Comparison of ENCODE assay signal across 1 cellular context in the genomic region with DNA sequence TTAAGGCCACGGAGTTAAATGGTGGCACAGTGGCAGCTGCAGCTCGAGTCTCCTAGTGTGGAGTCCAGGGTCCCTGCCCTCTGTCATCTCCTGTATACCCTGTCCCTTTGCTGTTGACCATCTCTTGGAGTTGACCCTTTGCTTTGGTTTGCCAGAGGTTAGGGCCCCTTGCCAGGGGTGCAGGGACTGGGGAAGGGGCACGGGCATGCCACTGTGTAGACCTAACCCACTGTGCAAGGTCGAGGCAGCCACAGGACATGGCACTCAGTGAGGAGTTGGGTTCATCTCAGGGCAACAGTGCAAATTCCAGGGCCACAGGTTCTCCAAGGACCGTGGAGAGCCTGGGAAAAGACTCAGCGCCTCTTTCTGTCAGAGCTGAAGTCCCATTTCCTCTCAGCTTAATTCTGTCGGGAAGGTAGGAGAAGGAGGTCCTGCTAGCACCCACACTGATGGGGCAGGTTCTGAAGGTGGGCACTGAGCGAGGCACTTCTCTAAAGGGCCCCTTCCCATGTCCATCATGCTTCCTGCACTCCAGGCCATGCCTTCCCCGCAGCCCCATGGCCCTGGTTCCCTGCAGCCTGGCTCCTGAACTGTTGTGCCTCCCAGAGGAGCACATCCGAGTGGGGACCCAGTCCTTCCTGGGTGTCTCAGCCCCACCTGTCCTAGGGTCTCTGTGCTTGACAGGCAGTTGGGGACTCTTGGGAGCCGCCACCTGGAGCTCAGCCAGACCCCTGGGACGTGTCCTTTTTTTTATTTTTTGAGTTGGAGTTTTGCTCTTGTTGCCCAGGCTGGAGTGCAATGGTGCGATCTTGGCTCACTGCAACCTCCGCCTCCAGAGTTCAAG.
TF ChIP-seq lines count a peak whose summit lies in the region.

No MANE protein-coding gene starts in this region.

TF ChIP-seq in HepG2, 621 proteins besides CTCF, POLR2A, EP300 and RAD21 (continued from another document):
- TF ChIP-seq, protein P1, sequence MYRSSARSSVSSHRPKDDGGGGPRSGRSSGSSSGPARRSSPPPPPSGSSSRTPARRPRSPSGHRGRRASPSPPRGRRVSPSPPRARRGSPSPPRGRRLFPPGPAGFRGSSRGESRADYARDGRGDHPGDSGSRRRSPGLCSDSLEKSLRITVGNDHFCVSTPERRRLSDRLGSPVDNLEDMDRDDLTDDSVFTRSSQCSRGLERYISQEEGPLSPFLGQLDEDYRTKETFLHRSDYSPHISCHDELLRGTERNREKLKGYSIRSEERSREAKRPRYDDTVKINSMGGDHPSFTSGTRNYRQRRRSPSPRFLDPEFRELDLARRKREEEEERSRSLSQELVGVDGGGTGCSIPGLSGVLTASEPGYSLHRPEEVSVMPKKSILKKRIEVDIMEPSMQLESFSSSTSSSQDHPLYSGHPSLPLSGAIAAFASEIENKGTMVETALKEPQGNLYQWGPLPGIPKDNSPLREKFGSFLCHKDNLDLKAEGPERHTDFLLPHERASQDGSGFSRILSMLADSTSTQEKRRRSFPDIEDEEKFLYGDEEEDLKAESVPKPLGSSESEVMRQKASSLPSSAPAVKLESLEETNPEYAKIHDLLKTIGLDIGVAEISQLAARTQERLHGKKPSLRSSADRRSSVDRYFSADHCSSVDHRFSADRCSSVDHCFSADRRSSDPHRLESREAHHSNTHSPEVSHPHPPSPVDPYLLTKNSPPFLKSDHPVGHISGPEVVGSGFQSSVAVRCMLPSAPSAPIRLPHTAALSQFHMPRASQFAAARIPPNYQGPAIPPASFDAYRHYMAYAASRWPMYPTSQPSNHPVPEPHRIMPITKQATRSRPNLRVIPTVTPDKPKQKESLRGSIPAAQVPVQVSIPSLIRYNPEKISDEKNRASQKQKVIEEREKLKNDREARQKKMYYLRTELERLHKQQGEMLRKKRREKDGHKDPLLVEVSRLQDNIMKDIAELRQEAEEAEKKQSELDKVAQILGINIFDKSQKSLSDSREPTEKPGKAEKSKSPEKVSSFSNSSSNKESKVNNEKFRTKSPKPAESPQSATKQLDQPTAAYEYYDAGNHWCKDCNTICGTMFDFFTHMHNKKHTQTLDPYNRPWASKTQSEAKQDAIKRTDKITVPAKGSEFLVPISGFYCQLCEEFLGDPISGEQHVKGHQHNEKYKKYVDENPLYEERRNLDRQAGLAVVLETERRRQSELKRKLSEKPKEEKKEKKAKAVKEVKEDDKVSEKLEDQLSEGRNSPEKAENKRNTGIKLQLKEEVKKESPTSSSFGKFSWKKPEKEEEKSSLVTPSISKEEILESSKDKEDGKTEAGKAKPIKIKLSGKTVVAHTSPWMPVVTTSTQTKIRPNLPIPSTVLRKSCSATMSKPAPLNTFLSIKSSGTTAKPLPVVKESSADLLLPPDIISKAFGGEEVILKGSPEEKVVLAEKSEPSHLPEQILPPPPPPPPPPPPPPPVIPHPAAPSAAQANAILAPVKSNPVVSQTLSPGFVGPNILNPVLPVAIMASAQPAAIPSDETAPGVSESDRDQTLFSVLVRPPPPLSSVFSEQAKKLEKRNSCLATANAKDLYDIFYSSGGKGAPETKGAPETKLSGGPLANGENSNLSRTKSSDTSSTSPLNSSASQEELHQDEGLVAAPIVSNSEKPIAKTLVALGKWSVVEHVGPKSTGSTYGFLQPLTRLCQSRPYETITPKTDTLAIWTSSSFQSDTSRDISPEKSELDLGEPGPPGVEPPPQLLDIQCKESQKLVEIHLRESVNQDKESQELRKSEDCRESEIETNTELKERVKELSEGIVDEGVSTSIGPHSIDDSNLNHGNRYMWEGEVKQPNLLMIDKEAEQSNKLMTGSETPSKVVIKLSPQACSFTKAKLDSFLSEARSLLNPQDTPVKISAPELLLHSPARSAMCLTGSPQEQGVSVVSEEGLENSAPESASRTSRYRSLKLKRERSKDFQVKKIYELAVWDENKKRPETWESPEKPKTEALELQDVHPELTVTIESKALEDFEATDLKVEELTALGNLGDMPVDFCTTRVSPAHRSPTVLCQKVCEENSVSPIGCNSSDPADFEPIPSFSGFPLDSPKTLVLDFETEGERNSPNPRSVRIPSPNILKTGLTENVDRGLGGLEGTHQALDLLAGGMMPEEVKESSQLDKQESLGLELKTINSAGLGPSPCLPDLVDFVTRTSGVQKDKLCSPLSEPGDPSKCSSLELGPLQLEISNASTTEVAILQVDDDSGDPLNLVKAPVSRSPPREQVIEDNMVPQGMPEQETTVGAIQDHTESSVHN (CRISPR knock-in tag; IDR thresholded peaks at IDR 0.05), result 0 out of 2 replicates have a peak, but pooled peaks have one; percentile 39
- TF ChIP-seq KMT2B (CRISPR knock-in tag; IDR thresholded peaks at IDR 0.05) (no peak), MLLT10 (CRISPR knock-in tag; IDR thresholded peaks at IDR 0.05) (no peak)
- TF ChIP-seq, protein P2, sequence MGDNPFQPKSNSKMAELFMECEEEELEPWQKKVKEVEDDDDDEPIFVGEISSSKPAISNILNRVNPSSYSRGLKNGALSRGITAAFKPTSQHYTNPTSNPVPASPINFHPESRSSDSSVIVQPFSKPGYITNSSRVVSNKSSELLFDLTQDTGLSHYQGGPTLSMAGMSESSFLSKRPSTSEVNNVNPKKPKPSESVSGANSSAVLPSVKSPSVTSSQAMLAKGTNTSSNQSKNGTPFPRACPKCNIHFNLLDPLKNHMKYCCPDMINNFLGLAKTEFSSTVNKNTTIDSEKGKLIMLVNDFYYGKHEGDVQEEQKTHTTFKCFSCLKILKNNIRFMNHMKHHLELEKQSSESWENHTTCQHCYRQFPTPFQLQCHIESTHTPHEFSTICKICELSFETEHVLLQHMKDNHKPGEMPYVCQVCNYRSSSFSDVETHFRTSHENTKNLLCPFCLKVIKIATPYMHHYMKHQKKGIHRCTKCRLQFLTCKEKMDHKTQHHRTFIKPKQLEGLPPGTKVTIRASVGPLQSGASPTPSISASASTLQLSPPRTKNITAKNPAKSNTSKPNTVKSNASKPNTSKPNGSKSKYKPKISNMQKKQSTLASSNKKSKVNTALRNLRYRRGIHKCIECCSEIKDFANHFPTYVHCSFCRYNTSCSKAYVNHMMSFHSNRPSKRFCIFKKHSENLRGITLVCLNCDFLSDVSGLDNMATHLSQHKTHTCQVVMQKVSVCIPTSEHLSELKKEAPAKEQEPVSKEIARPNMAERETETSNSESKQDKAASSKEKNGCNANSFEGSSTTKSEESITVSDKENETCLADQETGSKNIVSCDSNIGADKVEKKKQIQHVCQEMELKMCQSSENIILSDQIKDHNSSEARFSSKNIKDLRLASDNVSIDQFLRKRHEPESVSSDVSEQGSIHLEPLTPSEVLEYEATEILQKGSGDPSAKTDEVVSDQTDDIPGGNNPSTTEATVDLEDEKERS (CRISPR knock-in tag; IDR thresholded peaks at IDR 0.05), result 0 out of 2 replicates have a peak, but pooled peaks have one; percentile 42
- TF ChIP-seq, protein P3, sequence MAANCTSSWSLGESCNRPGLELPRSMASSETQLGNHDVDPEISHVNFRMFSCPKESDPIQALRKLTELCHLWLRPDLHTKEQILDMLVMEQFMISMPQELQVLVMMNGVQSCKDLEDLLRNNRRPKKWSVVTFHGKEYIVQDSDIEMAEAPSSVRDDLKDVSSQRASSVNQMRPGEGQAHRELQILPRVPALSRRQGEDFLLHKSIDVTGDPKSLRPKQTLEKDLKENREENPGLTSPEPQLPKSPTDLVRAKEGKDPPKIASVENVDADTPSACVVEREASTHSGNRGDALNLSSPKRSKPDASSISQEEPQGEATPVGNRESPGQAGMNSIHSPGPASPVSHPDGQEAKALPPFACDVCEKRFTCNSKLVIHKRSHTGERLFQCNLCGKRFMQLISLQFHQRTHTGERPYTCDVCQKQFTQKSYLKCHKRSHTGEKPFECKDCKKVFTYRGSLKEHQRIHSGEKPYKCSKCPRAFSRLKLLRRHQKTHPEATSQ (CRISPR knock-in tag; IDR thresholded peaks at IDR 0.05; ENCODE audit: borderline replicate concordance), result no peak
